8 cellular contexts compared by ENCODE assay signal in the genomic region with DNA sequence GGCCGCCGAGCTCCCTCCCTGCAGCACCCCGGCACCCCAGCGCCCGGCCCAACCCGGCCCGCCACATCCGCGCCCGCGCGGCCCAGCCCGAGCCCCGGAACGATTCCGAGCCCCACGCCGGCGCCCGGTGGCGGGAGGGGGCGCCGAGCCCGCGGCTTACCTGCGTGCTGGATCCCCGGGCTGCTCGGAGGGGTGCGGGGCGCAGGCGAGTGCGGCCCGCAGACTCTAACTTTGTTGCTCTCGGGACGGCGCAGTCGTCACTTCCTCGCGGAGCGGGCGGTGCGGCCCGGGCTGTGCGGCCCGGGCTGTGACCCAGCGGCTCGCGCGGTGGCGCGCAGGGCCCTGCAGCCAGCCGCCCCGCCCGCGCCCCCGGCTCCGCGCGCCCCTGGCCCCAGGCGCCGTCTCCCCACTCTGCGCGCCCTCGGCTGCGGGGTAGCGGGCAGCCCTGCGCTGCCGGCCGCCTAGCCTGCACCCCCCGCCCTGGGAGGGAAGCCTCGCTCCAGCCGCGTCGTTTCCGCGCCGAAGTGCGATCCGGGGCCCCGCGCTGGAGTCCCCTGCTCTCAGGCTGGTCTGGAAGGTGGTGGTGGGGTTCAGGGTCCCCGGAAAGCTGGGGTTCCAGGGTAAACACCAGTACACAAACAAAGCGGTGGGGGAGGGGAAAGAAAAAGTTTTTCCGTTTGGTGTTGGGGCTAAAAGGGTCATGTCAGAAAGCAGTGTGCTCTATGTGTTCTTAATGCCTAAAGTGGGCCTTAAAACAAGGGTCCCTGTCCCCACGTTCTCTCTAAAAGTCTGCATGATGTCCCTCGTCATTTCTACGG.
DNase-seq lines count a peak whose midpoint lies in the region; ATAC-seq and TF ChIP-seq lines count a peak whose summit lies in the region.

No MANE protein-coding gene starts in this region.

- no peak for TF ChIP-seq CTCF in DND-41 (IDR thresholded peaks at IDR 0.05; ENCODE audit: borderline replicate concordance, extremely low read depth, low read length, poor library complexity, severe bottlenecking)
- no peak for TF ChIP-seq CTCF in OCI-LY1 (IDR thresholded peaks at IDR 0.05; ENCODE audit: low read length)
- TF ChIP-seq CTCF in vagina (IDR thresholded peaks at IDR 0.05): no peak

- TF ChIP-seq POLR2A in vagina (IDR thresholded peaks at IDR 0.05): peak in 1 of 2 donors; percentile 34

- peak overlapping the region; percentile 89 for H3K4me2 ChIP-seq in DND-41 (ENCODE audit: insufficient read depth, low read length)
- H3K4me2 ChIP-seq in OCI-LY1 (ENCODE audit: low read length): peak overlapping the region; percentile 83

- H3F3A ChIP-seq in OCI-LY1 (ENCODE audit: insufficient read depth, low read length): no peaks in the 10 kb centered on the region

- H2AFZ ChIP-seq in DND-41 (ENCODE audit: low read depth, low read length) (peak overlapping the region; percentile 95), OCI-LY1 (ENCODE audit: low read length) (no peak overlapping the region)

- H3K27me3 ChIP-seq in DND-41 (ENCODE audit: insufficient read depth, low read length, poor library complexity) (no peaks in the 10 kb centered on the region), OCI-LY1 (ENCODE audit: insufficient read depth, low read length) (no peaks in the 10 kb centered on the region), vagina (no peaks in the 10 kb centered on the region)

- no peaks in the 10 kb centered on the region for H3K9me2 ChIP-seq in OCI-LY1 (ENCODE audit: low read depth, low read length)

- H3K4me3 ChIP-seq in DND-41 (ENCODE audit: low read depth in 1 of 2, low read length in 2 of 2): peak overlapping the region; percentile 77 to 85
- H3K4me3 ChIP-seq in OCI-LY1 (ENCODE audit: low read depth, low read length, poor library complexity, severe bottlenecking): peak overlapping the region; percentile 91
- peak overlapping the region; percentile 68 to 97 for H3K4me3 ChIP-seq in vagina

- ATAC-seq in DND-41 (ENCODE audit: insufficient read depth, low read depth) (peak; percentile 67), GM21786 (IDR thresholded peaks at IDR 0.05; ENCODE audit: unreplicated experiment) (peak; percentile 38)

- H3K9me3 ChIP-seq in DND-41 (ENCODE audit: insufficient read depth, low read length, severe bottlenecking) (no peaks in the 10 kb centered on the region), OCI-LY1 (ENCODE audit: low read length) (no peaks in the 10 kb centered on the region), vagina (no peaks in the 10 kb centered on the region)

- H4K20me1 ChIP-seq in DND-41 (ENCODE audit: insufficient read depth, low read length) (peaks cover 22% of the 10 kb centered on the region; the same call in 1 of the 2 replicates), OCI-LY1 (ENCODE audit: insufficient read depth, low read length) (no peaks in the 10 kb centered on the region)

- H3K9ac ChIP-seq in DND-41 (ENCODE audit: low read depth, low read length): peak overlapping the region; percentile 94
- peak overlapping the region; percentile 88 for H3K9ac ChIP-seq in OCI-LY1 (ENCODE audit: low read length)

- DNase-seq in DND-41 (peak; percentile 64), activated gamma-delta T cell treated with Interleukin-2 at 50 U/mL for 16 hours (peak; percentile 45), globus pallidus (ENCODE audit: low spot score) (peak; percentile 81), nucleus accumbens (lab: John Stamatoyannopoulos, UW) (peak in 48 of 56 donors; percentile 15 to 84 (median 60)), vagina (ENCODE audit: extremely low spot score in 2 of 2) (no peak), 8988T (no peak)

- peaks cover 40% of the 10 kb centered on the region for H3K4me1 ChIP-seq in DND-41 (ENCODE audit: insufficient read depth, low read length)
- peaks cover 57% of the 10 kb centered on the region for H3K4me1 ChIP-seq in OCI-LY1 (ENCODE audit: insufficient read depth, low read length, severe bottlenecking)
- peaks cover 74% of the 10 kb centered on the region for H3K4me1 ChIP-seq in vagina

- H3K79me2 ChIP-seq in DND-41 (ENCODE audit: insufficient read depth, low read length) (peaks cover 54% of the 10 kb centered on the region), OCI-LY1 (ENCODE audit: insufficient read depth, low read length) (peaks cover 41% of the 10 kb centered on the region)

- no peaks in the 10 kb centered on the region for H3K36me3 ChIP-seq in DND-41 (ENCODE audit: insufficient read depth, low read length)
- peaks cover 4% of the 10 kb centered on the region for H3K36me3 ChIP-seq in OCI-LY1 (ENCODE audit: insufficient read depth, low read length)
- no peaks in the 10 kb centered on the region for H3K36me3 ChIP-seq in vagina

- intact Hi-C loops in vagina (cut with DNase I): loop anchor here (2.0 to 5.0 kb wide), 3 partner anchors 28 to 60 kb away; no protein-coding TSS in a partner anchor

- H3K27ac ChIP-seq in DND-41 (ENCODE audit: low read length) (peak overlapping the region; percentile 91), OCI-LY1 (ENCODE audit: low read depth, low read length, poor library complexity, severe bottlenecking) (peak overlapping the region; percentile 72), vagina (peak overlapping the region; percentile 98)

Comparison
In these comparisons a context has a peak if more than half of its experiments do, and no peak if none do; other contexts are left out.
1. DNase-seq: peak in DND-41 (single experiment), activated gamma-delta T cell treated with Interleukin-2 at 50 U/mL for 16 hours (single experiment), globus pallidus (single experiment) and nucleus accumbens (48 of 56); none in vagina (0 of 2) and 8988T (single experiment).
2. Peak in every context shown above with its lines, with median percentiles within 50 percentile points of each other: H3K27ac ChIP-seq and H3K4me3 ChIP-seq.